28 cellular contexts compared by ENCODE assay signal in the genomic region with DNA sequence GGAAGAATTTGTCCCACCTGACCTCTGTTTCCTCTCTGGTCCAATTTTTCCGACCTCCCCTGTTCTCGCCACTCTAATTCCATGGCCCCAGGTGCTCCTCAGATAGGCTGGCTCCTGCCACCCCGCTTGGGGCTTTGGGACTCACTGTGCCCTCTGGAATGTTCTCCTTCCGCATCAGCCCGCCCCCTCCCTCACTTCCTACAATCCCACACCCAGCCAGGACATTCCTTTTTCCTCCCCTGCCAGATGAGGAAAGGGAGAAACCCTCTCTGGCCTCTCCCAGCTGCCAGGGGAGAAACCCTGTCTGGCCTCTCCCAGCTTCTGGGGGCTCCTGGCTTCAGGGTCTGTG. TPM values are rescaled to one million over a fixed set of nuclear protein-coding genes. Genes with fewer than 3 reads are reported as not detected.
"Had no signal": no experiment of that assay in that cellular context is flagged by ENCODE, and none has a peak within 500 bp of the region (broad histone marks: within the 10 kb centered on the region; RNA-seq: fewer than 3 reads in every experiment).

No MANE protein-coding gene starts in this region.

- H3K4me1 ChIP-seq: esophagus muscularis mucosa, gastrocnemius medialis, heart right ventricle, sigmoid colon, suprapubic skin, thyroid gland, upper lobe of right lung, vagina had no signal

- H3K4me1 Mint-ChIP-seq: naive B cell, nephron progenitor cell had no signal

- H3K4me3 ChIP-seq: coronary artery, esophagus muscularis mucosa, gastrocnemius medialis, heart right ventricle, lung, sigmoid colon, suprapubic skin, thyroid gland, upper lobe of right lung, vagina had no signal

- ATAC-seq: gastrocnemius medialis; heart right ventricle; left colon; left ventricle myocardium superior; stimulated activated naive CD8-positive, alpha-beta T cell treated with anti-CD3 and anti-CD28 coated beads, Interleukin-15, Interleukin-2, amounts not matched to agents 100 U/mL and 50 U/mL, for 24 hours; upper lobe of right lung had no signal

- H3K36me3 ChIP-seq: esophagus muscularis mucosa, gastrocnemius medialis, heart right ventricle, sigmoid colon, suprapubic skin, thyroid gland, upper lobe of right lung, vagina had no signal

- H3K4me3 Mint-ChIP-seq: naive B cell, nephron progenitor cell had no signal

- H3K36me3 Mint-ChIP-seq: naive B cell had no signal

- H3K27ac Mint-ChIP-seq: naive B cell, nephron progenitor cell had no signal

- H3K9me3 Mint-ChIP-seq: naive B cell, nephron progenitor cell had no signal

- H3K9me3 ChIP-seq: esophagus muscularis mucosa, gastrocnemius medialis, sigmoid colon, suprapubic skin, thyroid gland, upper lobe of right lung, vagina had no signal

- H3K27ac ChIP-seq: coronary artery, epithelial cell of prostate, esophagus muscularis mucosa, gastrocnemius medialis, heart right ventricle, sigmoid colon, suprapubic skin, thyroid gland, upper lobe of right lung, vagina had no signal

- DNase-seq: effector CD4-positive, alpha-beta T cell; gastrocnemius medialis; heart right ventricle; hypothalamus; left colon; left ventricle myocardium superior; mesenchymal stem cell; naive B cell; nephron progenitor cell; posterior cingulate gyrus; sigmoid colon; small intestine; stimulated activated CD4-positive, alpha-beta T cell treated with anti-CD3 and anti-CD28 coated beads, Interleukin-2, amount 100 ng/mL, for 48 hours; stimulated activated naive CD8-positive, alpha-beta T cell treated with anti-CD3 and anti-CD28 coated beads, Interleukin-15, Interleukin-2, amounts not matched to agents 100 U/mL and 50 U/mL, for 24 hours; thyroid gland; upper lobe of right lung had no signal

- H3K27me3 ChIP-seq: sigmoid colon, thyroid gland, vagina had no signal

RNA-seq across cellular contexts. Expression of a gene that starts 3.1 kb away (rescaled TPM):
- total RNA-seq: chondrocyte, dermis microvascular lymphatic vessel endothelial cell, esophagus muscularis mucosa, fibroblast of villous mesenchyme, gastrocnemius medialis, heart right ventricle, kidney epithelial cell, left colon, left ventricle myocardium superior, lung, osteocyte, pulmonary artery endothelial cell, sigmoid colon, suprapubic skin, thyroid gland, upper lobe of right lung, vagina had no signal
- polyA plus RNA-seq: heart right ventricle, lung, sigmoid colon, small intestine had no signal

RNA-seq across cellular contexts. Expression of a gene that starts 20.0 kb away (rescaled TPM):
- total RNA-seq: chondrocyte, dermis microvascular lymphatic vessel endothelial cell, esophagus muscularis mucosa, fibroblast of villous mesenchyme, gastrocnemius medialis, heart right ventricle, kidney epithelial cell, left colon, left ventricle myocardium superior, lung, osteocyte, pulmonary artery endothelial cell, sigmoid colon, suprapubic skin, thyroid gland, upper lobe of right lung, vagina had no signal
- polyA plus RNA-seq: heart right ventricle, lung, sigmoid colon, small intestine had no signal
